ENCODE assay signal across 8 cellular contexts in genomic region chr11:72971211-72971610, GRCh38.
"Had no signal": no experiment of that assay in that cellular context is flagged by ENCODE, and none has a peak within 500 bp of the region (broad histone marks: within the 10 kb centered on the region; RNA-seq: fewer than 3 reads in every experiment).

No MANE protein-coding gene starts in this region.

- H3K9me3 ChIP-seq: mucosa of descending colon, sigmoid colon, thyroid gland, uterus had no signal

- H3K4me3 ChIP-seq: mucosa of descending colon, sigmoid colon, thyroid gland, uterus had no signal

- H3K27me3 ChIP-seq: sigmoid colon, thyroid gland, uterus had no signal

- H3K4me1 ChIP-seq: sigmoid colon, thyroid gland, uterus had no signal

- DNase-seq: activated T-cell treated with anti-CD3 and anti-CD28 coated beads, Interleukin-2, amount 50 U/mL, for 24 hours; caudate nucleus; mucosa of descending colon; sigmoid colon; stimulated activated CD4-positive, alpha-beta T cell treated with anti-CD3 and anti-CD28 coated beads, Interleukin-12 subunit alpha, Interleukin-12 subunit beta, amount 100 ng/mL, for 4 hours; thyroid gland; uterus had no signal

- H3K27ac ChIP-seq: sigmoid colon, thyroid gland, uterus, VCaP had no signal

- H3K36me3 ChIP-seq: sigmoid colon, thyroid gland, uterus had no signal
